In genomic region chrX:93428497-93428896, GRCh38 we compare ENCODE assay signal across 31 cellular contexts.
"Had no signal": no experiment of that assay in that cellular context is flagged by ENCODE, and none has a peak within 500 bp of the region (broad histone marks: within the 10 kb centered on the region; RNA-seq: fewer than 3 reads in every experiment).

No MANE protein-coding gene starts in this region.

- H3K27me3 Mint-ChIP-seq: T-cell had no signal

- ATAC-seq: K562, Panc1, Right ventricle myocardium inferior, T-cell had no signal

- H3K4me3 ChIP-seq: K562, MG63, PC-9, SJCRH30, SK-N-MC had no signal

- H3K27me3 ChIP-seq: MG63, SJCRH30 had no signal

- H3K4me2 ChIP-seq: PC-9 had no signal

- H2AFZ ChIP-seq: PC-9 had no signal

- H3K9me3 ChIP-seq: MG63, SJCRH30 had no signal

- H3K36me3 ChIP-seq: MG63, SJCRH30 had no signal

- DNase-seq: Kasumi-1, KG1, MG63, MV-4-11, NCI-H1092, NCI-H1105, NCI-H1417 treated with DMSO at 0.1 percent for 48 hours, NCI-H1436 treated with DMSO at 0.1 percent for 48 hours, NCI-H1694 treated with DMSO at 0.1 percent for 48 hours, NCI-H187 treated with DMSO at 0.1 percent for 48 hours, NCI-H2029, NCI-H2081, NCI-H2107, NCI-H2171, NCI-H226, NCI-H510A treated with DMSO at 0.1 percent for 48 hours, NCI-H524 treated with DMSO at 0.1 percent for 48 hours, NCI-H526 treated with DMSO at 0.1 percent for 48 hours, NCI-H748 treated with DMSO at 0.1 percent for 48 hours, NCI-H82, PC-9, SHP77, SIG-M5, SJCRH30, T-cell had no signal

- H3K36me3 Mint-ChIP-seq: T-cell had no signal

- FAIRE-seq: K562, RCC 7860 had no signal

- H3K9me3 Mint-ChIP-seq: T-cell had no signal

- H3K27ac Mint-ChIP-seq: T-cell had no signal

- H3K27ac ChIP-seq: PC-9, RWPE1, SJCRH30, SK-N-MC had no signal

- H3K4me1 Mint-ChIP-seq: T-cell had no signal

- H3K4me1 ChIP-seq: SJCRH30 had no signal

- H3K4me3 Mint-ChIP-seq: T-cell had no signal
